19 cellular contexts compared by ENCODE assay signal in the genomic region with DNA sequence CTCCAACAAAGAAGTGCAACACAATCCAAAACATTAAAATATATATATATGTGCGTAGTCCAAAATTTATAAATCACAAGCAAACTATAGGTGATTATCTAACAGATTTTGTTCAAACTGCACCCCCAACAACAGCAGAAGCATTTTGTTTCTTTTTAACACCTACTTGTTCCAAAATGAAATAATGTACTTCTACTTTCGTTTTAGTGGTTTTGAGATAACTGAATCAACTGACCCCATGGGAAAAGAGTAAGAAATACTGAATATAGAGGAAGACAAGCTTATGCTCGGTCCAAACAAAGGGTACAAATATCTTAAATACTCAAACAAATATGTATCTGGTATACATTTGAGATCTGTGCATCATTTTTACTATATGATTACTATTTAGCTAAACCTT. TPM values are rescaled to one million over a fixed set of nuclear protein-coding genes. Genes with fewer than 3 reads are reported as not detected.
A peak's percentile ranks its signal among the peaks of the same experiment; 100 is the strongest.
DNase-seq lines count a peak whose midpoint lies in the region; ATAC-seq and TF ChIP-seq lines count a peak whose summit lies in the region.
"Had no signal": no experiment of that assay in that cellular context is flagged by ENCODE, and none has a peak within 500 bp of the region (broad histone marks: within the 10 kb centered on the region; RNA-seq: fewer than 3 reads in every experiment).

No MANE protein-coding gene starts in this region.

- H3K27ac ChIP-seq in CD8-positive, alpha-beta T cell (ENCODE audit: low read depth, low read length): no peak overlapping the region
- H3K27ac ChIP-seq: testis had no signal

- peaks cover 28% of the 10 kb centered on the region for H3K4me1 Mint-ChIP-seq in T-helper 2 cell treated with Interferon-gamma antibody and Interleukin-4, amounts not matched to agents 5 μg/mL and 100 μg/mL, for 36 hours (ENCODE audit: low read depth)
- peaks cover 17 to 20% (median 18%) of the 10 kb centered on the region in 3 donors for H3K4me1 Mint-ChIP-seq in naive B cell
- peaks cover 12% of the 10 kb centered on the region for H3K4me1 Mint-ChIP-seq in CD8-positive, alpha-beta T cell (ENCODE audit: low read depth)

- no peak overlapping the region for H3K4me3 Mint-ChIP-seq in T-helper 2 cell treated with Interferon-gamma antibody and Interleukin-4, amounts not matched to agents 5 μg/mL and 100 μg/mL, for 36 hours
- H3K4me3 Mint-ChIP-seq in naive B cell: peak overlapping the region; percentile 17 to 80 (median 60)
- H3K4me3 Mint-ChIP-seq in CD8-positive, alpha-beta T cell: no peak overlapping the region
- H3K4me3 Mint-ChIP-seq: activated naive CD4-positive, alpha-beta T cell treated with anti-CD3 and anti-CD28 coated beads for 36 hours had no signal

- H3K9me3 ChIP-seq in CD8-positive, alpha-beta T cell (ENCODE audit: low read length): no peaks in the 10 kb centered on the region
- H3K9me3 ChIP-seq: Caco-2, testis had no signal

- H3K4me1 ChIP-seq in CD8-positive, alpha-beta T cell (ENCODE audit: insufficient read depth, low read length): peaks cover 4% of the 10 kb centered on the region
- H3K4me1 ChIP-seq: Caco-2, testis had no signal

- H3K36me3 Mint-ChIP-seq in T-helper 2 cell treated with Interferon-gamma antibody and Interleukin-4, amounts not matched to agents 5 μg/mL and 100 μg/mL, for 36 hours (ENCODE audit: low read depth): peaks cover 53% of the 10 kb centered on the region
- peaks cover 0 to 5% of the 10 kb centered on the region in 2 donors for H3K36me3 Mint-ChIP-seq in naive B cell
- peaks cover 65% of the 10 kb centered on the region for H3K36me3 Mint-ChIP-seq in CD8-positive, alpha-beta T cell

- intact Hi-C loops in Right ventricle myocardium inferior (cut with DNase I): no loop called here
- intact Hi-C loops in CD8-positive, alpha-beta T cell (cut with DNase I, micrococcal nuclease): no loop called here

- CTCF ChIA-PET in CD8-positive, alpha-beta T cell (lab: Charles Lee): interaction anchor here (1.0 to 1.3 kb wide), 2 partner anchors 66 to 201 kb away, joined by 3 read pairs; no protein-coding TSS in a partner anchor

- no peak overlapping the region for H3K4me3 ChIP-seq in CD8-positive, alpha-beta T cell (ENCODE audit: low read depth, low read length)
- H3K4me3 ChIP-seq: testis had no signal

- no peaks in the 10 kb centered on the region for H3K27me3 Mint-ChIP-seq in T-helper 2 cell treated with Interferon-gamma antibody and Interleukin-4, amounts not matched to agents 5 μg/mL and 100 μg/mL, for 36 hours (ENCODE audit: low read depth)
- no peaks in the 10 kb centered on the region for H3K27me3 Mint-ChIP-seq in naive B cell
- H3K27me3 Mint-ChIP-seq in CD8-positive, alpha-beta T cell (ENCODE audit: low read depth): no peaks in the 10 kb centered on the region

- TF ChIP-seq CTCF in GM20000 (IDR thresholded peaks at IDR 0.05; ENCODE audit: extremely low read depth, missing control alignments): no peak
- TF ChIP-seq CTCF in CD8-positive, alpha-beta T cell (IDR thresholded peaks at IDR 0.05): no peak

- H3K27ac Mint-ChIP-seq in T-helper 2 cell treated with Interferon-gamma antibody and Interleukin-4, amounts not matched to agents 5 μg/mL and 100 μg/mL, for 36 hours: peak overlapping the region; percentile 87
- H3K27ac Mint-ChIP-seq in naive B cell: peak overlapping the region in 5 of 6 donors; percentile 39 to 83 (median 76)
- H3K27ac Mint-ChIP-seq in CD8-positive, alpha-beta T cell: no peak overlapping the region
- H3K27ac Mint-ChIP-seq: activated naive CD4-positive, alpha-beta T cell treated with anti-CD3 and anti-CD28 coated beads for 36 hours had no signal

- H3K9me3 Mint-ChIP-seq in T-helper 2 cell treated with Interferon-gamma antibody and Interleukin-4, amounts not matched to agents 5 μg/mL and 100 μg/mL, for 36 hours: no peaks in the 10 kb centered on the region
- no peaks in the 10 kb centered on the region for H3K9me3 Mint-ChIP-seq in naive B cell
- H3K9me3 Mint-ChIP-seq in CD8-positive, alpha-beta T cell: no peaks in the 10 kb centered on the region
- H3K9me3 Mint-ChIP-seq: activated naive CD4-positive, alpha-beta T cell treated with anti-CD3 and anti-CD28 coated beads for 36 hours had no signal

- ATAC-seq in HG03135 (IDR thresholded peaks at IDR 0.05; ENCODE audit: unreplicated experiment) (peak; percentile 53), naive B cell (ENCODE audit: low read depth in 2 of 2) (peak; percentile 44 to 59), Right ventricle myocardium inferior (no peak)
- ATAC-seq in CD8-positive, alpha-beta T cell: no peak

- no peaks in the 10 kb centered on the region for H3K27me3 ChIP-seq in CD8-positive, alpha-beta T cell (ENCODE audit: insufficient read depth, low read length)
- H3K27me3 ChIP-seq: testis had no signal

- DNase-seq in T-helper 2 cell treated with Interferon-gamma antibody and Interleukin-4, amounts not matched to agents 5 μg/mL and 100 μg/mL, for 36 hours (ENCODE audit: low spot score): no peak
- DNase-seq in T-helper 2 cell: no peak
- DNase-seq in GM20000 (ENCODE audit: low spot score): peak; percentile 16
- DNase-seq in naive B cell: no peak
- DNase-seq in Right ventricle myocardium inferior (ENCODE audit: missing footprints): no peak
- no peak for DNase-seq in activated effector memory CD4-positive, alpha-beta T cell treated with anti-CD3 and anti-CD28 coated beads, Interleukin-2, amount 50 U/mL, for 16 hours
- DNase-seq in CD8-positive, alpha-beta T cell: no peak
- DNase-seq: 8988T; activated naive CD4-positive, alpha-beta T cell treated with anti-CD3 and anti-CD28 coated beads for 36 hours; Caco-2; caudate nucleus; foreskin melanocyte; HCEC 1CT; NCI-H1694; NCI-H524 treated with DMSO at 0.1 percent for 48 hours; stimulated activated CD4-positive, alpha-beta T cell treated with anti-CD3 and anti-CD28 coated beads, Interleukin-12 subunit alpha, Interleukin-12 subunit beta, amount 100 ng/mL, for 4 hours; T1000; testis had no signal

- POLR2A ChIA-PET in CD8-positive, alpha-beta T cell (lab: Charles Lee): no interaction called here

- peaks cover 10% of the 10 kb centered on the region for H3K36me3 ChIP-seq in CD8-positive, alpha-beta T cell (ENCODE audit: insufficient read depth, low read length)

RNA-seq across cellular contexts. Expression of a gene that starts 22.4 kb away (rescaled TPM):
- 1 to 10 TPM in 5 of 6 donors, under 1 TPM in 1; 0.26 to 8.6 (median 4.0) TPM for polyA plus RNA-seq in naive B cell (ENCODE audit: low read depth in 6 of 6)
- 13.5 TPM for total RNA-seq in Right ventricle myocardium inferior
- total RNA-seq in CD8-positive, alpha-beta T cell: 1 to 10 TPM; 3.6 TPM

Comparison
In these comparisons a context has a peak if more than half of its experiments do, and no peak if none do; other contexts are left out.
1. H3K4me3 Mint-ChIP-seq: peak in naive B cell (8 of 8); none in T-helper 2 cell treated with Interferon-gamma antibody and Interleukin-4, amounts not matched to agents 5 μg/mL and 100 μg/mL, for 36 hours (single experiment) and CD8-positive, alpha-beta T cell (single experiment).
2. ATAC-seq: peak in HG03135 (single experiment) and naive B cell (2 of 2); none in Right ventricle myocardium inferior (single experiment) and CD8-positive, alpha-beta T cell (single experiment).